ENCODE assay signal across 8 cellular contexts in the genomic region with DNA sequence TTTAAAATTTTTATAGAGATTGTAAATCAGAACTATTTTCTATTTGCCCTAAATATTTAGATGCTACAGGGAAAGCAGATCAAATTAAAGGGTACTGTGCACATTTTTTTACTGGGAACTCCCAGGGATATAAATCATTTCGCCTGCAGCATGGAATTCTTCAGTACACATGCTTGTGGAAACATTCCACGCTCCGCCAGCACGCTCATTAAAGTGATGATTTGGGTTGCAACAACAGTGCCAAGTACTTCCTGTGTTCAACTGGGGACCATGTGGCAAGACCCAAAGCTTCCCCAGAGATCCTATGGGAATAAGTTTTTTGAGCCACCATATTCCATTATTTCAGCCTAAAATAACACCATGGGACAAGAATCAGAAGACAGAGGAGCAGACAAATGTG. TPM values are rescaled to one million over a fixed set of nuclear protein-coding genes. Genes with fewer than 3 reads are reported as not detected.
A peak's percentile ranks its signal among the peaks of the same experiment; 100 is the strongest.
DNase-seq lines count a peak whose midpoint lies in the region; TF ChIP-seq lines count a peak whose summit lies in the region.
"Not testable (repeated sequence)": the region's sequence is repeated elsewhere in the genome, so short reads cannot be mapped to it uniquely, and the experiment has no call there.

No MANE protein-coding gene starts in this region.

- BruUV-seq in A673 (replicated peaks; lab: Mats Ljungman, UMichigan): not testable (repeated sequence)

- H3K4me2 ChIP-seq in trophoblast cell (ENCODE audit: low read length): not testable (repeated sequence)

- not testable (repeated sequence) for H3K4me3 ChIP-seq in A673 (ENCODE audit: low read depth, low read length, poor library complexity, severe bottlenecking); LNCaP clone FGC (ENCODE audit: low read depth, low read length); trophoblast cell (ENCODE audit: low read depth, low read length)

- CTCF ChIA-PET in A673 (lab: Charles Lee): not testable (repeated sequence)

- POLR2A ChIA-PET in A673 (lab: Charles Lee; ENCODE audit: low non-redundant PET): not testable (repeated sequence)

- H2BK12ac ChIP-seq in trophoblast cell (ENCODE audit: low read length): not testable (repeated sequence)

- peak; percentile 12 for DNase-seq in A673 (ENCODE audit: low spot score)
- peak; percentile 22 for DNase-seq in EL
- DNase-seq in LNCaP clone FGC (ENCODE audit: low read depth): peak; percentile 54
- peak; percentile 34 to 78 for DNase-seq in NCI-H2081 (lab: John Stamatoyannopoulos, UW)
- peak; percentile 49 for DNase-seq in RPMI7951 (ENCODE audit: low read depth)
- DNase-seq in dedifferentiated amniotic fluid mesenchymal stem cell (ENCODE audit: extremely low spot score): peak; percentile 20
- DNase-seq in left kidney (ENCODE audit: low read depth, low spot score): peak; percentile 77
- peak; percentile 35 to 63 for DNase-seq in trophoblast cell

- H2BK5ac ChIP-seq in trophoblast cell (ENCODE audit: low read depth, low read length, poor library complexity): not testable (repeated sequence)

- H4K91ac ChIP-seq in trophoblast cell (ENCODE audit: low read depth, low read length): not testable (repeated sequence)

- H3K18ac ChIP-seq in trophoblast cell (ENCODE audit: low read length): not testable (repeated sequence)

- not testable (repeated sequence) for H4K12ac ChIP-seq in trophoblast cell (ENCODE audit: low read depth, low read length)

- not testable (repeated sequence) for H3K27ac ChIP-seq in A673 (ENCODE audit: low read depth, low read length, poor library complexity, severe bottlenecking); trophoblast cell (ENCODE audit: low read depth, low read length)

- H3K9me3 ChIP-seq in A673 (ENCODE audit: low read depth, low read length, poor library complexity, severe bottlenecking); trophoblast cell (ENCODE audit: insufficient read depth, low read depth, low read length): not testable (repeated sequence)

- H3K23ac ChIP-seq in trophoblast cell (ENCODE audit: low read length): not testable (repeated sequence)

- not testable (repeated sequence) for H3K27me3 ChIP-seq in A673 (replicated peaks; ENCODE audit: insufficient read depth, low read depth, low read length, poor library complexity); trophoblast cell (ENCODE audit: insufficient read depth, low read length)

- not testable (repeated sequence) for TF ChIP-seq CTCF in A673 (conservative IDR thresholded peaks at IDR 0.05; ENCODE audit: low read depth, low read length); LNCaP clone FGC (IDR thresholded peaks at IDR 0.05; ENCODE audit: control insufficient read depth, extremely low read depth, insufficient read depth)

- H3K36me3 ChIP-seq in A673 (ENCODE audit: insufficient read depth, low read length, poor library complexity, severe bottlenecking); trophoblast cell (ENCODE audit: control insufficient read depth in 1 of 2, insufficient read depth in 2 of 2, low read length in 2 of 2): not testable (repeated sequence)

- not testable (repeated sequence) for H3K4me1 ChIP-seq in A673 (ENCODE audit: insufficient read depth, low read length, poor library complexity, severe bottlenecking); trophoblast cell (ENCODE audit: control insufficient read depth in 1 of 2, insufficient read depth in 2 of 2, low read length in 2 of 2)

- not testable (repeated sequence) for H3K4ac ChIP-seq in trophoblast cell (ENCODE audit: low read depth, low read length)

- not testable (repeated sequence) for H2AFZ ChIP-seq in trophoblast cell (ENCODE audit: insufficient read depth, low read length, poor library complexity)

- H3K79me1 ChIP-seq in trophoblast cell (ENCODE audit: low read length): not testable (repeated sequence)

- H4K8ac ChIP-seq in trophoblast cell (ENCODE audit: low read depth, low read length): not testable (repeated sequence)

- H3K79me2 ChIP-seq in trophoblast cell (ENCODE audit: control insufficient read depth, insufficient read depth, low read length, poor library complexity): not testable (repeated sequence)

- H2AK5ac ChIP-seq in trophoblast cell (ENCODE audit: low read length): not testable (repeated sequence)

- not testable (repeated sequence) for H3K9ac ChIP-seq in trophoblast cell (ENCODE audit: low read length)

- H3K14ac ChIP-seq in trophoblast cell (ENCODE audit: low read length): not testable (repeated sequence)

- WGBS in trophoblast cell (ENCODE audit: extremely low coverage, insufficient coverage, insufficient read length): no CpG with 5 or more reads among the region's 4 CpGs

- intact Hi-C loops in A673 (cut with micrococcal nuclease; ENCODE audit: unreplicated experiment): not testable (repeated sequence)

- H2BK120ac ChIP-seq in trophoblast cell (ENCODE audit: insufficient read depth, low read length, poor library complexity): not testable (repeated sequence)

RNA-seq across cellular contexts. Expression of a gene that starts 35.4 kb away (rescaled TPM):
- 115 and 116 TPM in 2 replicates for total RNA-seq in A673 (2021)
- 71.0 and 80.0 TPM in 2 replicates for total RNA-seq in RPMI7951 (2014; rRNA removed; shearing (Covaris generic))
- polyA plus RNA-seq in trophoblast cell (2013): 128 and 134 TPM in 2 replicates

Comparison
In these comparisons a context has a peak if more than half of its experiments do, and no peak if none do; other contexts are left out.
1. DNase-seq: peak in every context shown above with its lines; median percentile 77 in left kidney; 56 in NCI-H2081; 54 in LNCaP clone FGC; 49 in RPMI7951; 49 in trophoblast cell; 22 in EL; 20 in dedifferentiated amniotic fluid mesenchymal stem cell; 12 in A673.